8 cellular contexts compared by ENCODE assay signal in the genomic region with DNA sequence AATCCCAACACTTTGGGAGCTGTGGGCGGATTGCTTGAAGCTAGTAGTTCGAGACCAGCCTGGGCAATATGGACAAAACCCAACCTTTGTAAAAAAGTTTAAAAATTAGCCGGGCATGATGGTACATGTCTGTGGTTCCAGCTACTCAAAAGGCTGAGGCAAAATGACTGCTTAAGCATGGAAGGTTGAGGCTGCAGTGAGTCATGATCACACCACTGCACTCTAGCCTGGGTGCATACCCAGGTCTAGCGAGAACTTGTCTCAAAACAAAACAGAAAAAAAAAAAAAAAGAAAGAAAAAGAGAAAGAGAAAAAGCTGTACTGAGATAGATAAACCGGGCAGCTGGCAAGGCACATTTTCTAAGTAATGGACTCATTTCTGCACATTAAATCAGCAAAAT. TPM values are rescaled to one million over a fixed set of nuclear protein-coding genes. Genes with fewer than 3 reads are reported as not detected.
A peak's percentile ranks its signal among the peaks of the same experiment; 100 is the strongest.
DNase-seq lines count a peak whose midpoint lies in the region; ATAC-seq and TF ChIP-seq lines count a peak whose summit lies in the region.

No MANE protein-coding gene starts in this region.

- in situ Hi-C loops in astrocyte of the cerebellum (cut with HindIII; ENCODE audit: low sequenced_read_pairs), result no loop called here

- DNase-seq in astrocyte of the cerebellum (ENCODE audit: low read depth) (peak; percentile 18), renal cortical epithelial cell (ENCODE audit: low read depth) (peak; percentile 96), tibial nerve (ENCODE audit: low spot score in 2 of 2) (no peak), left lobe of liver (ENCODE audit: low spot score) (no peak)

- H3K4me2 ChIP-seq in OCI-LY3 (ENCODE audit: low read length), result peak overlapping the region; percentile 21

- H3K36me3 ChIP-seq in OCI-LY3 (replicated peaks; ENCODE audit: low read depth, low read length) (peaks cover 34% of the 10 kb centered on the region), tibial nerve (peaks cover 0 to 25% (median 0%) of the 10 kb centered on the region in 3 donors)

- ATAC-seq in GM18499 (IDR thresholded peaks at IDR 0.05; ENCODE audit: insufficient read depth, unreplicated experiment), result peak; percentile 54
- peak; percentile 76 for ATAC-seq in HG02571 (IDR thresholded peaks at IDR 0.05; ENCODE audit: unreplicated experiment)
- ATAC-seq in left lobe of liver, result no peak
- ATAC-seq in HG02840 (IDR thresholded peaks at IDR 0.05; ENCODE audit: low FRiP score, unreplicated experiment), result no peak

- H3K79me2 ChIP-seq in OCI-LY3 (ENCODE audit: low read length), result peaks cover 100% of the 10 kb centered on the region

- H3K4me1 ChIP-seq in OCI-LY3 (ENCODE audit: low read length) (peaks cover 43% of the 10 kb centered on the region), tibial nerve (peaks cover 0 to 57% (median 15%) of the 10 kb centered on the region in 4 donors)

- H3K27ac ChIP-seq in OCI-LY3 (ENCODE audit: low read length) (peak overlapping the region; percentile 33), tibial nerve (no peak overlapping the region)

- no peak for TF ChIP-seq EP300 in tibial nerve (IDR thresholded peaks at IDR 0.05)

- WGBS in tibial nerve, 2 donors, result 87 to 93% methylated on average over 5 of the region's 5 CpGs

- H3K9me3 ChIP-seq in OCI-LY3 (ENCODE audit: insufficient read depth, low read length) (no peaks in the 10 kb centered on the region), tibial nerve (no peaks in the 10 kb centered on the region)

- H4K20me1 ChIP-seq in OCI-LY3 (ENCODE audit: insufficient read depth, low read length), result peaks cover 77% of the 10 kb centered on the region

- no peak overlapping the region for H3K9ac ChIP-seq in OCI-LY3 (ENCODE audit: low read length)

- no peaks in the 10 kb centered on the region for H3K27me3 ChIP-seq in OCI-LY3 (ENCODE audit: low read depth, low read length)
- no peaks in the 10 kb centered on the region for H3K27me3 ChIP-seq in tibial nerve

- TF ChIP-seq CTCF in OCI-LY3 (IDR thresholded peaks at IDR 0.05; ENCODE audit: low read depth, low read length) (no peak), astrocyte of the cerebellum (IDR thresholded peaks at IDR 0.05; ENCODE audit: low read depth, low read length, missing control alignments) (no peak), tibial nerve (IDR thresholded peaks at IDR 0.05) (no peak)

- H2AFZ ChIP-seq in OCI-LY3 (ENCODE audit: low read depth, low read length), result no peak overlapping the region

- no peak overlapping the region for H3K4me3 ChIP-seq in OCI-LY3 (ENCODE audit: low read length)
- no peak overlapping the region for H3K4me3 ChIP-seq in astrocyte of the cerebellum (ENCODE audit: low read depth, low read length)
- H3K4me3 ChIP-seq in tibial nerve, result no peak overlapping the region

- TF ChIP-seq POLR2A in tibial nerve (IDR thresholded peaks at IDR 0.05), result no peak

RNA-seq across cellular contexts. Expression of a gene that starts 10.6 kb away (rescaled TPM):
- total RNA-seq in renal cortical epithelial cell (175 and 183 TPM in 2 replicates), tibial nerve (100 to 1,000 TPM in 3 of 4 donors, 10 to 100 TPM in 1; 84.9 to 123 (median 110) TPM), left lobe of liver (42.6 TPM)

RNA-seq across cellular contexts. Expression of a gene that starts 29.5 kb away (rescaled TPM):
- total RNA-seq in renal cortical epithelial cell (37.0 and 71.3 TPM in 2 replicates), tibial nerve (100 to 1,000 TPM in 1 of 4 donors, 10 to 100 TPM in 3; 38.7 to 101 (median 46.9) TPM), left lobe of liver (4.0 TPM)

Comparison
In these comparisons a context has a peak if more than half of its experiments do, and no peak if none do; other contexts are left out.
1. ATAC-seq: peak in GM18499 (single experiment) and HG02571 (single experiment); none in left lobe of liver (single experiment) and HG02840 (single experiment).
2. DNase-seq: peak in astrocyte of the cerebellum (single experiment) and renal cortical epithelial cell (single experiment); none in tibial nerve (0 of 2) and left lobe of liver (single experiment).